Comparison of ENCODE assay signal across 29 cellular contexts in the genomic region with DNA sequence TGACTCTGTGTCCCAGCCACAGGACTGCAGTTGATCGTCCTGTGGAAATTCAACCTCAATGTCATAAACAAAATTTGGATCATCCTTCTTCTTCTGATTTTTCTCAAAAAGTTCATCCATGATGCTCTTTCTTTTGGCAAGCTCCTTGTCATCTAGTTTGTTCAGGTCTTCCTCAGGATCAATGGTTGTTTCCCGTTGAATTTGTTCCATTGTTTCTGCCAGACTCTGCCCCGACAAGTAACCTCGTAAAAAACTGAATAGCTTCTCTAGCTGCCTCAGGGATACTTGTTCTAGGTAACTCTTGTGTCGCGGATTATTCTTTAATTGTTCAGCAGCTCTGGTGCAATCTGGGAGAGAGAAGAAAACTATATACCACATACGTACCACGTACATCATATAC.
"Had no signal": no experiment of that assay in that cellular context is flagged by ENCODE, and none has a peak within 500 bp of the region (broad histone marks: within the 10 kb centered on the region; RNA-seq: fewer than 3 reads in every experiment).

No MANE protein-coding gene starts in this region.

- H3K9me3 Mint-ChIP-seq: activated CD4-positive, alpha-beta T cell treated with anti-CD3 and anti-CD28 coated beads, Interleukin-2, amount 10 ng/mL, durations not matched to agents 24 days and 14 days; activated naive CD4-positive, alpha-beta T cell treated with anti-CD3 and anti-CD28 coated beads, Interleukin-2, amount 50 U/mL, for 24 hours; activated naive CD8-positive, alpha-beta T cell treated with anti-CD3 and anti-CD28 coated beads, Interleukin-2, amount 10 ng/mL, durations not matched to agents 7 days and 5 days; activated T-cell treated with anti-CD3 and anti-CD28 coated beads, Interleukin-2, amount 50 U/mL, for 24 hours; activated T-helper 2 cell treated with anti-CD3 and anti-CD28 coated beads, Interferon-gamma antibody, Interleukin-2, Interleukin-4, amounts not matched to agents 10 μg/mL and 5 μg/mL and 100 μg/mL, durations not matched to agents 14 hours and 24 hours and 36 hours; T-helper 1 cell treated with Interleukin-12 subunit alpha and Interleukin-12 subunit beta and Interleukin-4 antibody, amounts not matched to agents 30 μg/mL and 1 μg/mL, for 36 hours; T-helper 2 cell treated with Interferon-gamma antibody and Interleukin-4, amounts not matched to agents 5 μg/mL and 100 μg/mL, for 36 hours had no signal

- H3K27ac ChIP-seq: ascending aorta, SJSA1 had no signal

- FAIRE-seq: TTC549 had no signal

- H3K4me3 ChIP-seq: ascending aorta, SJSA1 had no signal

- DNase-seq: activated CD4-positive, alpha-beta T cell treated with anti-CD3 and anti-CD28 coated beads, Interleukin-2, amount 10 ng/mL, durations not matched to agents 24 days and 14 days; activated CD4-positive, alpha-beta T cell treated with anti-CD3 and anti-CD28 coated beads, Interleukin-2, amount 50 U/mL, for 4 hours; activated CD8-positive, alpha-beta T cell treated with anti-CD3 and anti-CD28 coated beads, Interleukin-2, amount 10 ng/mL, durations not matched to agents 7 days and 5 days; activated gamma-delta T cell; activated naive CD4-positive, alpha-beta T cell treated with Interleukin-2 at 50 U/mL for 16 hours; activated naive CD8-positive, alpha-beta T cell treated with anti-CD3 and anti-CD28 coated beads, Interleukin-2, amount 10 ng/mL, durations not matched to agents 7 days and 5 days; activated T-cell treated with anti-CD3 and anti-CD28 coated beads, Interleukin-2, amount 50 U/mL, for 24 hours; amygdala; cerebellar nuclear complex; Karpas-422; NCI-H1105; NCI-H1436; NCI-H187; NCI-H2029 treated with DMSO at 0.1 percent for 48 hours; NCI-H2107; NCI-H226; NCI-H446 treated with DMSO at 0.1 percent for 48 hours; NCI-H524; NCI-H69; SHP77 treated with DMSO at 0.1 percent for 48 hours; SK-N-SH had no signal

- H3K36me3 ChIP-seq: ascending aorta had no signal

- H3K27ac Mint-ChIP-seq: activated CD4-positive, alpha-beta T cell treated with anti-CD3 and anti-CD28 coated beads, Interleukin-2, amount 10 ng/mL, durations not matched to agents 24 days and 14 days; activated CD8-positive, alpha-beta T cell treated with anti-CD3 and anti-CD28 coated beads, Interleukin-2, amount 10 ng/mL, durations not matched to agents 7 days and 5 days; activated naive CD4-positive, alpha-beta T cell treated with anti-CD3 and anti-CD28 coated beads, Interleukin-2, amount 50 U/mL, for 24 hours; activated naive CD8-positive, alpha-beta T cell treated with anti-CD3 and anti-CD28 coated beads, Interleukin-2, amount 10 ng/mL, durations not matched to agents 7 days and 5 days; activated T-cell treated with anti-CD3 and anti-CD28 coated beads, Interleukin-2, amount 50 U/mL, for 24 hours; activated T-helper 2 cell treated with anti-CD3 and anti-CD28 coated beads, Interferon-gamma antibody, Interleukin-2, Interleukin-4, amounts not matched to agents 10 μg/mL and 5 μg/mL and 100 μg/mL, durations not matched to agents 14 hours and 24 hours and 36 hours; T-helper 1 cell treated with Interleukin-12 subunit alpha and Interleukin-12 subunit beta and Interleukin-4 antibody, amounts not matched to agents 30 μg/mL and 1 μg/mL, for 36 hours; T-helper 2 cell treated with Interferon-gamma antibody and Interleukin-4, amounts not matched to agents 5 μg/mL and 100 μg/mL, for 36 hours had no signal

- H3K9me3 ChIP-seq: ascending aorta, SJSA1, SK-N-SH had no signal

- H3K27me3 Mint-ChIP-seq: activated naive CD4-positive, alpha-beta T cell treated with anti-CD3 and anti-CD28 coated beads, Interleukin-2, amount 50 U/mL, for 24 hours; activated naive CD8-positive, alpha-beta T cell treated with anti-CD3 and anti-CD28 coated beads, Interleukin-2, amount 10 ng/mL, durations not matched to agents 7 days and 5 days; activated T-cell treated with anti-CD3 and anti-CD28 coated beads, Interleukin-2, amount 50 U/mL, for 24 hours had no signal

- H3K27me3 ChIP-seq: ascending aorta, SJSA1 had no signal

- H3K36me3 Mint-ChIP-seq: activated naive CD8-positive, alpha-beta T cell treated with anti-CD3 and anti-CD28 coated beads, Interleukin-2, amount 10 ng/mL, durations not matched to agents 7 days and 5 days had no signal

- ATAC-seq: activated CD8-positive, alpha-beta T cell treated with anti-CD3 and anti-CD28 coated beads, Interleukin-2, amount 10 ng/mL, durations not matched to agents 7 days and 5 days; Panc1 had no signal

- H3K4me3 Mint-ChIP-seq: activated CD4-positive, alpha-beta T cell treated with anti-CD3 and anti-CD28 coated beads, Interleukin-2, amount 10 ng/mL, durations not matched to agents 24 days and 14 days; activated CD8-positive, alpha-beta T cell treated with anti-CD3 and anti-CD28 coated beads, Interleukin-2, amount 10 ng/mL, durations not matched to agents 7 days and 5 days; activated naive CD4-positive, alpha-beta T cell treated with anti-CD3 and anti-CD28 coated beads, Interleukin-2, amount 50 U/mL, for 24 hours; activated naive CD8-positive, alpha-beta T cell treated with anti-CD3 and anti-CD28 coated beads, Interleukin-2, amount 10 ng/mL, durations not matched to agents 7 days and 5 days; activated T-cell treated with anti-CD3 and anti-CD28 coated beads, Interleukin-2, amount 50 U/mL, for 24 hours; T-helper 1 cell treated with Interleukin-12 subunit alpha and Interleukin-12 subunit beta and Interleukin-4 antibody, amounts not matched to agents 30 μg/mL and 1 μg/mL, for 36 hours; T-helper 2 cell treated with Interferon-gamma antibody and Interleukin-4, amounts not matched to agents 5 μg/mL and 100 μg/mL, for 36 hours had no signal
